In genomic region chr11:56663386-56663785, GRCh38 we compare ENCODE assay signal across 9 cellular contexts. TPM values are rescaled to one million over a fixed set of nuclear protein-coding genes. Genes with fewer than 3 reads are reported as not detected.
"Had no signal": no experiment of that assay in that cellular context is flagged by ENCODE, and none has a peak within 500 bp of the region (broad histone marks: within the 10 kb centered on the region; RNA-seq: fewer than 3 reads in every experiment).

OR5AR1 (plus strand) TSS chr11:56663686; CDS start chr11:56663686, 0 bp downstream.

- FAIRE-seq: G401.6, GM12878, GM12891, GM12892, GM18507, GM19239 had no signal

- H3K4me3 ChIP-seq: GM12878 had no signal

- DNase-seq: GDM1, GF-D8 had no signal

- ATAC-seq: GM12878 had no signal

RNA-seq across cellular contexts. Expression of gene OR5AR1, which starts in this region (rescaled TPM):
- total RNA-seq: G401, GM12878 had no signal
- polyA plus RNA-seq: GM12878 had no signal
